ENCODE assay signal across 15 cellular contexts in the genomic region with DNA sequence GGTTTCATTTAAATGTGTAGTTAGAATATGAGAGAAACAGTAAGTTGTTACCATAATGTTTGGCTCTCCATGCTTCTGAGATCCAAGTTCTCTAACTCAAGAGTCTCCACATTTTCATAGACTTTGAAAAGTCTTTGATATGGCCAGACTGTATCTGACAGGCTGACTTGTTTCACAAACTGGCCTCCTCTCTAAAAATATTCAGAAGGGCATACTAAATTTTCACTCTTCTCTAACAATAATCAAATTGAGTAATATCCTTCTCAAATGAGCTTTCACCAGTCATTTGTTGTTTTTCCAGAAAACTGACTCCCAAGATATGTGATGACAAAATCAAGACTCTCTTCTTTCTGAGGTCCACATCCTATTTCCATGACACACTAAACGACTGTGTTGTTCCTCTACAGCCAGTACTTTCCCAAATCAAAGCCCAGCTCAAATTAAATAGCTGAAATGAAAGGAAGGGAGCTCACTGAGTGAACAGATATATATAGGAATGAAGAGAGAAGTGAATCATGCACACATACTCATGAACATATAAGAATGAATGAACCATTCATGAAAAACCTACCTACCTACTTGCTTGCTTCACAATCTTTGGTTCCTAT. TPM values are rescaled to one million over a fixed set of nuclear protein-coding genes. Genes with fewer than 3 reads are reported as not detected.
DNase-seq lines count a peak whose midpoint lies in the region; ATAC-seq, FAIRE-seq and TF ChIP-seq lines count a peak whose summit lies in the region.
"Had no signal": no experiment of that assay in that cellular context is flagged by ENCODE, and none has a peak within 500 bp of the region (broad histone marks: within the 10 kb centered on the region; RNA-seq: fewer than 3 reads in every experiment).

No MANE protein-coding gene starts in this region.

- peak overlapping the region; percentile 14 for H2BK5ac ChIP-seq in IMR-90 (ENCODE audit: low read depth, low read length, poor library complexity, severe bottlenecking)

- ATAC-seq in IMR-90 (ENCODE audit: low read depth) (0 out of 2 replicates have a peak, but pooled peaks have one; percentile 4), GM12878 (no peak; the same call in 2 of the 3 replicates)
- no peak for ATAC-seq in natural killer cell treated with Interleukin-12 subunit alpha and Interleukin-12 subunit beta and Interleukin-15 and Interleukin-18, amount 100 ng/mL, for 72 hours

- SMC1A ChIA-PET in GM12878 (lab: Charles Lee; ENCODE audit: uncharacterized antibody, unreplicated experiment), result interaction anchor here (0.6 to 7.2 kb wide), 12 partner anchors 12 to 406 kb away, joined by 3 to 71 read pairs (median 5); no protein-coding TSS in a partner anchor

- peak; percentile 45; the same call in 1 of the 2 replicates for TF ChIP-seq POLR2A in IMR-90 (IDR thresholded peaks at IDR 0.05; ENCODE audit: low read depth, low read length)
- TF ChIP-seq POLR2A in GM12878 (IDR thresholded peaks at IDR 0.05; ENCODE audit: low read depth, low read length), result no peak

- no peak overlapping the region for H3K9ac ChIP-seq in IMR-90 (ENCODE audit: low read depth, low read length)
- H3K9ac ChIP-seq in GM12878 (ENCODE audit: control insufficient read depth, insufficient read depth, low read length), result no peak overlapping the region

- H3K36me3 ChIP-seq in IMR-90 (ENCODE audit: control insufficient read depth, insufficient read depth, low read length), result no peaks in the 10 kb centered on the region
- no peaks in the 10 kb centered on the region; a peak in 1 of 4 replicates for H3K36me3 ChIP-seq in GM12878 (ENCODE audit: control insufficient read depth in 2 of 2, insufficient read depth in 2 of 2, low read length in 1 of 2)
- no peaks in the 10 kb centered on the region for H3K36me3 ChIP-seq in ascending aorta
- H3K36me3 ChIP-seq: MG63 had no signal

- no peak overlapping the region for H4K8ac ChIP-seq in IMR-90 (ENCODE audit: low read depth in 2 of 2, low read length in 2 of 2)

- H4K20me1 ChIP-seq in IMR-90 (ENCODE audit: insufficient read depth, low read length) (no peaks in the 10 kb centered on the region; the same call in 1 of the 2 replicates), GM12878 (ENCODE audit: control insufficient read depth, insufficient read depth) (no peaks in the 10 kb centered on the region)

- BruUV-seq in IMR-90 (replicated peaks; lab: Mats Ljungman, UMichigan) (no TSS peak), GM12878 (replicated peaks; lab: Mats Ljungman, UMichigan) (no TSS peak)

- RAD21 ChIA-PET in GM12878 (lab: Charles Lee; ENCODE audit: unreplicated experiment), result interaction anchor here (1.0 to 6.3 kb wide), 10 partner anchors 12 to 102 kb away, joined by 3 to 46 read pairs (median 4); partner anchors contain the start of gene HIVEP2

- H3K4ac ChIP-seq in IMR-90 (ENCODE audit: low read depth, low read length), result no peak overlapping the region

- H3K27ac Mint-ChIP-seq in T-helper 1 cell treated with Interleukin-12 subunit alpha and Interleukin-12 subunit beta and Interleukin-4 antibody, amounts not matched to agents 30 μg/mL and 1 μg/mL, for 36 hours, result peak overlapping the region; percentile 43
- H3K27ac Mint-ChIP-seq in natural killer cell treated with Interleukin-12 subunit alpha and Interleukin-12 subunit beta and Interleukin-15 and Interleukin-18, amount 100 ng/mL, for 72 hours, result peak overlapping the region; percentile 27 to 54

- H3K27ac ChIP-seq in IMR-90 (ENCODE audit: insufficient read depth, low read length), result no peak overlapping the region
- peak overlapping the region; percentile 9; the same call in 1 of the 2 replicates for H3K27ac ChIP-seq in GM12878 (ENCODE audit: control insufficient read depth, insufficient read depth)
- no peak overlapping the region for H3K27ac ChIP-seq in ascending aorta
- H3K27ac ChIP-seq: VCaP had no signal

- H3K4me1 ChIP-seq in IMR-90 (ENCODE audit: control insufficient read depth, insufficient read depth, low read length), result peaks cover 1% of the 10 kb centered on the region; the same call in 1 of the 2 replicates
- peaks cover 24% of the 10 kb centered on the region for H3K4me1 ChIP-seq in GM12878 (ENCODE audit: control insufficient read depth, insufficient read depth, low read length)
- H3K4me1 ChIP-seq in ascending aorta, result peaks cover 0 to 16% of the 10 kb centered on the region in 2 donors

- intact Hi-C loops in IMR-90 (cut with micrococcal nuclease) (loop anchor here (5.0 kb wide), 1 partner anchor 83 kb away; no protein-coding TSS in a partner anchor), GM12878 (cut with micrococcal nuclease; ENCODE audit: unreplicated experiment) (loop anchor here (5.0 kb wide), 1 partner anchor 238 kb away; no protein-coding TSS in a partner anchor), ascending aorta (cut with DNase I) (loop anchor here (5.0 kb wide), 2 partner anchors 43 to 233 kb away; no protein-coding TSS in a partner anchor)

- H3K4me3 Mint-ChIP-seq in T-helper 1 cell treated with Interleukin-12 subunit alpha and Interleukin-12 subunit beta and Interleukin-4 antibody, amounts not matched to agents 30 μg/mL and 1 μg/mL, for 36 hours, result no peak overlapping the region
- H3K4me3 Mint-ChIP-seq in natural killer cell treated with Interleukin-12 subunit alpha and Interleukin-12 subunit beta and Interleukin-15 and Interleukin-18, amount 100 ng/mL, for 72 hours, result peak overlapping the region; percentile 32

- CTCF ChIA-PET in IMR-90 (lab: Yijun Ruan, JAX), result interaction anchor here (0.5 to 1.4 kb wide), 2 partner anchors 44 to 497 kb away, joined by 3 to 4 read pairs; no protein-coding TSS in a partner anchor
- CTCF ChIA-PET in GM12878 (lab: Yijun Ruan, JAX), result interaction anchor here (0.6 to 2.4 kb wide), 4 partner anchors 9 to 27 kb away, joined by 3 to 21 read pairs (median 4); no protein-coding TSS in a partner anchor

- POLR2A ChIA-PET in IMR-90 (lab: Charles Lee; ENCODE audit: unreplicated experiment) (no interaction called here), GM12878 (lab: Charles Lee) (interaction anchor here (0.7 to 2.1 kb wide), 7 partner anchors 10 to 118 kb away, joined by 3 to 5 read pairs (median 3); no protein-coding TSS in a partner anchor)

- no peak for TF ChIP-seq CTCF in IMR-90 (conservative IDR thresholded peaks at IDR 0.05; ENCODE audit: low read depth, low read length)
- TF ChIP-seq CTCF in GM12878 (IDR thresholded peaks at IDR 0.05 in 2 of 3, conservative IDR thresholded peaks at IDR 0.05 in 1 of 3; ENCODE audit: control insufficient read depth in 2 of 3, extremely low read depth in 1 of 3, insufficient read depth in 1 of 3, low read depth in 3 of 3, low read length in 3 of 3), result no peak
- no peak for TF ChIP-seq CTCF in GM10266 (IDR thresholded peaks at IDR 0.05; ENCODE audit: control insufficient read depth, insufficient read depth, low read depth, missing control alignments)
- TF ChIP-seq CTCF in ascending aorta (IDR thresholded peaks at IDR 0.05), result no peak

- DNase-seq in T-helper 1 cell (no peak), IMR-90 (peak; percentile 72), GM12878 (ENCODE audit: low read depth, low spot score) (no peak), activated gamma-delta T cell (lab: John Stamatoyannopoulos, UW) (no peak), GM10266 (ENCODE audit: extremely low spot score) (no peak), ascending aorta (ENCODE audit: low spot score in 2 of 2) (no peak)
- no peak for DNase-seq in natural killer cell treated with Interleukin-12 subunit alpha and Interleukin-12 subunit beta and Interleukin-15 and Interleukin-18, amount 100 ng/mL, for 72 hours (ENCODE audit: low spot score)
- DNase-seq: 8988T; dorsolateral prefrontal cortex; MG63; NCI-H226; stimulated activated CD4-positive, alpha-beta T cell treated with anti-CD3 and anti-CD28 coated beads, Interleukin-2, amount 100 ng/mL, for 48 hours had no signal

- H3K9me3 ChIP-seq in IMR-90 (ENCODE audit: control insufficient read depth, insufficient read depth, low read length) (no peaks in the 10 kb centered on the region), GM12878 (replicated peaks; ENCODE audit: control insufficient read depth, insufficient read depth, low read length) (no peaks in the 10 kb centered on the region), ascending aorta (no peaks in the 10 kb centered on the region)
- H3K9me3 ChIP-seq: MG63 had no signal

- WGBS in IMR-90 (ENCODE audit: extremely low coverage in 2 of 2, insufficient read length in 1 of 2), 2 experiments, result no CpG with 5 or more reads among the region's 1 CpG
- 0% methylated on average over 1 of the region's 1 CpG for WGBS in GM12878 (ENCODE audit: insufficient coverage, insufficient replicate concordance, low lambda C conversion rate, missing lambda C conversion rate)

- peaks cover 92% of the 10 kb centered on the region for H3K79me2 ChIP-seq in GM12878 (ENCODE audit: control insufficient read depth, insufficient read depth, low read length)

- H3K18ac ChIP-seq in IMR-90 (ENCODE audit: low read depth, low read length), result no peak overlapping the region

- H4K91ac ChIP-seq in IMR-90 (ENCODE audit: insufficient read depth, low read depth, low read length), result no peak overlapping the region

- in situ Hi-C loops in IMR-90 (cut with MboI; ENCODE audit: low sequenced_read_pairs), result no loop called here
- in situ Hi-C loops in GM12878 (cut with MboI), result no loop called here

- H3K9me3 Mint-ChIP-seq in T-helper 1 cell treated with Interleukin-12 subunit alpha and Interleukin-12 subunit beta and Interleukin-4 antibody, amounts not matched to agents 30 μg/mL and 1 μg/mL, for 36 hours, result no peaks in the 10 kb centered on the region
- H3K9me3 Mint-ChIP-seq in natural killer cell treated with Interleukin-12 subunit alpha and Interleukin-12 subunit beta and Interleukin-15 and Interleukin-18, amount 100 ng/mL, for 72 hours, result no peaks in the 10 kb centered on the region

- peak overlapping the region; percentile 13; the same call in 1 of the 2 replicates for H3K23ac ChIP-seq in IMR-90 (ENCODE audit: low read depth, low read length)

- peaks cover 80% of the 10 kb centered on the region for H3K4me1 Mint-ChIP-seq in T-helper 1 cell treated with Interleukin-12 subunit alpha and Interleukin-12 subunit beta and Interleukin-4 antibody, amounts not matched to agents 30 μg/mL and 1 μg/mL, for 36 hours (ENCODE audit: low read depth)
- H3K4me1 Mint-ChIP-seq in natural killer cell treated with Interleukin-12 subunit alpha and Interleukin-12 subunit beta and Interleukin-15 and Interleukin-18, amount 100 ng/mL, for 72 hours (ENCODE audit: low read depth in 2 of 2), result peaks cover 59 to 79% of the 10 kb centered on the region in 2 donors

- H4K5ac ChIP-seq in IMR-90 (ENCODE audit: low read depth, low read length), result no peak overlapping the region

- no peak overlapping the region for H2BK120ac ChIP-seq in IMR-90 (ENCODE audit: low read depth, low read length)

- H3K56ac ChIP-seq in IMR-90 (ENCODE audit: extremely low read depth, insufficient read depth, low read length), result no peak overlapping the region

- H3K27me3 ChIP-seq in IMR-90 (ENCODE audit: control insufficient read depth, insufficient read depth, low read length), result no peaks in the 10 kb centered on the region
- H3K27me3 ChIP-seq in GM12878 (replicated peaks in 1 of 2; ENCODE audit: control insufficient read depth in 2 of 2, insufficient read depth in 2 of 2, low read length in 1 of 2), result no peaks in the 10 kb centered on the region
- H3K27me3 ChIP-seq in ascending aorta, result no peaks in the 10 kb centered on the region
- H3K27me3 ChIP-seq: dorsolateral prefrontal cortex, MG63 had no signal

- no peaks in the 10 kb centered on the region for H3K27me3 Mint-ChIP-seq in T-helper 1 cell treated with Interleukin-12 subunit alpha and Interleukin-12 subunit beta and Interleukin-4 antibody, amounts not matched to agents 30 μg/mL and 1 μg/mL, for 36 hours (ENCODE audit: low read depth)
- no peaks in the 10 kb centered on the region for H3K27me3 Mint-ChIP-seq in natural killer cell treated with Interleukin-12 subunit alpha and Interleukin-12 subunit beta and Interleukin-15 and Interleukin-18, amount 100 ng/mL, for 72 hours

- peaks cover 22 to 52% of the 10 kb centered on the region in 2 experiments for H3K79me1 ChIP-seq in IMR-90 (ENCODE audit: low read depth in 1 of 2, low read length in 2 of 2)

- H3K14ac ChIP-seq in IMR-90 (replicated peaks; ENCODE audit: low read depth, low read length), result 0 out of 2 replicates have a peak overlapping the region, but pooled peaks have one; percentile 33

- H2AK9ac ChIP-seq in IMR-90 (replicated peaks; ENCODE audit: low read depth, low read length, poor library complexity), result no peak overlapping the region

- H3K4me2 ChIP-seq in IMR-90 (ENCODE audit: low read depth, low read length) (peak overlapping the region; percentile 12; the same call in 1 of the 2 replicates), GM12878 (ENCODE audit: control insufficient read depth, insufficient read depth) (peak overlapping the region; percentile 76)

- no peak for FAIRE-seq in GM12878 (lab: Jason Lieb, UNC)
- FAIRE-seq: RCC 7860 had no signal

- H2BK20ac ChIP-seq in IMR-90 (ENCODE audit: low read depth, low read length), result no peak overlapping the region

- H2BK15ac ChIP-seq in IMR-90 (ENCODE audit: low read depth, low read length), result no peak overlapping the region

- TF ChIP-seq RAD21 in IMR-90 (IDR thresholded peaks at IDR 0.05; ENCODE audit: low read length) (no peak), GM12878 (IDR thresholded peaks at IDR 0.05; ENCODE audit: insufficient read depth, low read depth, low read length) (no peak)

- H3K36me3 Mint-ChIP-seq in T-helper 1 cell treated with Interleukin-12 subunit alpha and Interleukin-12 subunit beta and Interleukin-4 antibody, amounts not matched to agents 30 μg/mL and 1 μg/mL, for 36 hours (ENCODE audit: low read depth), result peaks cover 6% of the 10 kb centered on the region
- H3K36me3 Mint-ChIP-seq in natural killer cell treated with Interleukin-12 subunit alpha and Interleukin-12 subunit beta and Interleukin-15 and Interleukin-18, amount 100 ng/mL, for 72 hours, result peaks cover 3% of the 10 kb centered on the region

- no peak overlapping the region for H2AFZ ChIP-seq in IMR-90 (replicated peaks; ENCODE audit: low read length, poor library complexity)
- H2AFZ ChIP-seq in GM12878 (ENCODE audit: control insufficient read depth, low read depth, low read length), result no peak overlapping the region

- H2AK5ac ChIP-seq in IMR-90 (ENCODE audit: low read depth, low read length), result no peak overlapping the region

- dilution Hi-C loops in IMR-90 (cut with HindIII; ENCODE audit: low sequenced_read_pairs, unreplicated experiment), result no loop called here

- no peak for TF ChIP-seq EP300 in GM12878 (IDR thresholded peaks at IDR 0.05; ENCODE audit: borderline replicate concordance in 1 of 2, control insufficient read depth in 1 of 2, low read depth in 2 of 2, low read length in 2 of 2)

- peaks cover 4% of the 10 kb centered on the region; the same call in 1 of the 2 replicates for H3K9me1 ChIP-seq in IMR-90 (ENCODE audit: insufficient read depth, low read length)

- H3K4me3 ChIP-seq in IMR-90 (ENCODE audit: insufficient read depth, low read depth, low read length), result no peak overlapping the region
- 0 out of 2 replicates have a peak overlapping the region, but pooled peaks have one; percentile 8 for H3K4me3 ChIP-seq in GM12878
- no peak overlapping the region for H3K4me3 ChIP-seq in ascending aorta
- H3K4me3 ChIP-seq: dorsolateral prefrontal cortex, MG63 had no signal

RNA-seq across cellular contexts. Expression of gene HIVEP2, which starts 15.1 kb away (rescaled TPM):
- total RNA-seq in IMR-90 (2012; rRNA removed), result 11.1 and 11.3 TPM in 2 replicates
- polyA plus RNA-seq in IMR-90 (2012; rRNA removed), result 4.2 and 4.3 TPM in 2 replicates
- 1.4 and 1.5 TPM in 2 replicates for polyA plus RNA-seq in IMR-90 (2012; cell fraction: cytosol; rRNA removed)
- polyA plus RNA-seq in IMR-90 (2012; cell fraction: nucleus; rRNA removed; ENCODE audit: low replicate concordance), result 2.9 and 6.6 TPM in 2 replicates
- total RNA-seq in GM12878 (2013; cell fraction: nucleolus; rRNA removed), result 139 and 140 TPM in 2 replicates
- total RNA-seq in GM12878 (2014; rRNA removed), result 11.6 and 14.7 TPM in 2 replicates
- 15.5 and 15.9 TPM in 2 replicates for total RNA-seq in GM12878 (2014; rRNA removed; fragmentation: Illumina TruSeq; extraction: Trizol)
- total RNA-seq in GM12878 (2021), result 15.7 and 18.2 TPM in 2 replicates
- 5.6 TPM for polyA plus RNA-seq in GM12878 (2011; ENCODE audit: low read depth)
- 13.2 and 14.4 TPM in 2 replicates for polyA plus RNA-seq in GM12878 (2011; rRNA removed)
- polyA plus RNA-seq in GM12878 (2011; cell fraction: cytosol; rRNA removed), result 13.0 and 14.7 TPM in 2 replicates
- polyA plus RNA-seq in GM12878 (2011; cell fraction: nucleus; rRNA removed), result 24.2 and 25.1 TPM in 2 replicates
- polyA plus RNA-seq in GM12878 (2012), result 6.4 and 10.4 TPM in 2 replicates
- 13.6 and 16.5 TPM in 2 replicates for polyA plus RNA-seq in GM12878 (2014; fragmentation: Illumina TruSeq; extraction: Trizol)
- polyA plus RNA-seq in GM12878 (2014; fragmentation: Nextera tagmentation; extraction: Ambion mirVana), result 1 to 10 TPM; 1.2 to 1.6 TPM
- 8.8 TPM in 2 replicates for polyA plus RNA-seq in GM12878 (2014; rRNA removed)
- polyA plus RNA-seq in GM12878 (2016; fragmentation: Nextera tagmentation; extraction: Ambion mirVana), result 1 to 10 TPM; 4.4 to 5.0 TPM
- 47.2 and 50.2 TPM in 2 replicates for polyA minus RNA-seq in GM12878 (2011; rRNA and poly(A)+ RNA removed)
- polyA minus RNA-seq in GM12878 (2011; cell fraction: cytosol; rRNA and poly(A)+ RNA removed), result 13.0 and 14.1 TPM in 2 replicates
- 22.6 and 29.6 TPM in 2 replicates for polyA minus RNA-seq in GM12878 (2011; cell fraction: nucleus; rRNA and poly(A)+ RNA removed)
- 10 to 100 TPM; 45.7 to 58.1 TPM for total RNA-seq in natural killer cell treated with Interleukin-12 subunit alpha and Interleukin-12 subunit beta and Interleukin-15 and Interleukin-18, amount 100 ng/mL, for 72 hours
- total RNA-seq in ascending aorta, result 14.5 TPM
